2 cellular contexts compared by ENCODE assay signal in genomic region chr1:23166854-23167253, GRCh38.
TF ChIP-seq lines count a peak whose summit lies in the region.

No MANE protein-coding gene starts in this region.

TF ChIP-seq in A549, 52 proteins besides CTCF, POLR2A, EP300 and RAD21:
- TF ChIP-seq, protein P1, sequence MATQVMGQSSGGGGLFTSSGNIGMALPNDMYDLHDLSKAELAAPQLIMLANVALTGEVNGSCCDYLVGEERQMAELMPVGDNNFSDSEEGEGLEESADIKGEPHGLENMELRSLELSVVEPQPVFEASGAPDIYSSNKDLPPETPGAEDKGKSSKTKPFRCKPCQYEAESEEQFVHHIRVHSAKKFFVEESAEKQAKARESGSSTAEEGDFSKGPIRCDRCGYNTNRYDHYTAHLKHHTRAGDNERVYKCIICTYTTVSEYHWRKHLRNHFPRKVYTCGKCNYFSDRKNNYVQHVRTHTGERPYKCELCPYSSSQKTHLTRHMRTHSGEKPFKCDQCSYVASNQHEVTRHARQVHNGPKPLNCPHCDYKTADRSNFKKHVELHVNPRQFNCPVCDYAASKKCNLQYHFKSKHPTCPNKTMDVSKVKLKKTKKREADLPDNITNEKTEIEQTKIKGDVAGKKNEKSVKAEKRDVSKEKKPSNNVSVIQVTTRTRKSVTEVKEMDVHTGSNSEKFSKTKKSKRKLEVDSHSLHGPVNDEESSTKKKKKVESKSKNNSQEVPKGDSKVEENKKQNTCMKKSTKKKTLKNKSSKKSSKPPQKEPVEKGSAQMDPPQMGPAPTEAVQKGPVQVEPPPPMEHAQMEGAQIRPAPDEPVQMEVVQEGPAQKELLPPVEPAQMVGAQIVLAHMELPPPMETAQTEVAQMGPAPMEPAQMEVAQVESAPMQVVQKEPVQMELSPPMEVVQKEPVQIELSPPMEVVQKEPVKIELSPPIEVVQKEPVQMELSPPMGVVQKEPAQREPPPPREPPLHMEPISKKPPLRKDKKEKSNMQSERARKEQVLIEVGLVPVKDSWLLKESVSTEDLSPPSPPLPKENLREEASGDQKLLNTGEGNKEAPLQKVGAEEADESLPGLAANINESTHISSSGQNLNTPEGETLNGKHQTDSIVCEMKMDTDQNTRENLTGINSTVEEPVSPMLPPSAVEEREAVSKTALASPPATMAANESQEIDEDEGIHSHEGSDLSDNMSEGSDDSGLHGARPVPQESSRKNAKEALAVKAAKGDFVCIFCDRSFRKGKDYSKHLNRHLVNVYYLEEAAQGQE (IDR thresholded peaks at IDR 0.05): no peak
- TF ChIP-seq, protein P2, sequence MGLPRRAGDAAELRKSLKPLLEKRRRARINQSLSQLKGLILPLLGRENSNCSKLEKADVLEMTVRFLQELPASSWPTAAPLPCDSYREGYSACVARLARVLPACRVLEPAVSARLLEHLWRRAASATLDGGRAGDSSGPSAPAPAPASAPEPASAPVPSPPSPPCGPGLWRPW (IDR thresholded peaks at IDR 0.05): no peak
- no peak for TF ChIP-seq PHF8 (IDR thresholded peaks at IDR 0.05; ENCODE audit: borderline replicate concordance, low read depth)
- TF ChIP-seq TP53 (CRISPR knock-in tag; IDR thresholded peaks at IDR 0.05): no peak
- no peak for TF ChIP-seq RNF2 (IDR thresholded peaks at IDR 0.05; ENCODE audit: borderline replicate concordance, low read depth)
- no peak for TF ChIP-seq CHD2 (IDR thresholded peaks at IDR 0.05; ENCODE audit: low read length, partially characterized antibody)
- TF ChIP-seq NR3C1 (IDR thresholded peaks at IDR 0.05): no peak

TF ChIP-seq in IMR-90, 13 proteins besides CTCF, POLR2A, EP300 and RAD21 (continued from another document):
- TF ChIP-seq MAZ (IDR thresholded peaks at IDR 0.05; ENCODE audit: borderline replicate concordance, low read depth, low read length) (no peak), MAFK (IDR thresholded peaks at IDR 0.05; ENCODE audit: low read depth, low read length) (no peak), MXI1 (IDR thresholded peaks at IDR 0.05; ENCODE audit: borderline replicate concordance, low read depth, low read length) (no peak), BHLHE40 (IDR thresholded peaks at IDR 0.05; ENCODE audit: low read depth, low read length) (no peak), NFE2L2 (IDR thresholded peaks at IDR 0.05; ENCODE audit: low read depth, low read length) (no peak), USF2 (IDR thresholded peaks at IDR 0.05; ENCODE audit: low read depth, low read length) (no peak), FOS (IDR thresholded peaks at IDR 0.05; ENCODE audit: low read depth, low read length) (no peak)
